13 cellular contexts compared by ENCODE assay signal in genomic region chr10:31618541-31619291, GRCh38.
DNase-seq lines count a peak whose midpoint lies in the region; ATAC-seq, FAIRE-seq and TF ChIP-seq lines count a peak whose summit lies in the region.
"Had no signal": no experiment of that assay in that cellular context is flagged by ENCODE, and none has a peak within 500 bp of the region (broad histone marks: within the 10 kb centered on the region; RNA-seq: fewer than 3 reads in every experiment).

No MANE protein-coding gene starts in this region.

- H3K36me3 ChIP-seq in gastroesophageal sphincter (no peaks in the 10 kb centered on the region), pancreas (no peaks in the 10 kb centered on the region)
- H3K36me3 ChIP-seq: neutrophil had no signal

- TF ChIP-seq POLR2A in gastroesophageal sphincter (IDR thresholded peaks at IDR 0.05): no peak

- H3K27ac ChIP-seq in gastroesophageal sphincter: peak overlapping the region in 3 of 4 donors; percentile 41 to 64 (median 53)
- no peak overlapping the region for H3K27ac ChIP-seq in pancreas
- H3K27ac ChIP-seq: epithelial cell of prostate, neutrophil had no signal

- intact Hi-C loops in pancreas (cut with DNase I): no loop called here

- peaks cover 0 to 34% (median 23%) of the 10 kb centered on the region in 3 donors for H3K4me1 ChIP-seq in gastroesophageal sphincter
- H3K4me1 ChIP-seq in pancreas: no peaks in the 10 kb centered on the region

- WGBS in gastroesophageal sphincter (ENCODE audit: low coverage in 1 of 2), 2 donors: 34 to 44% methylated on average over 5 to 8 of the region's 17 CpGs
- 66 to 74% methylated on average over 17 of the region's 17 CpGs for WGBS in pancreas, 2 donors

- H3K27me3 ChIP-seq in gastroesophageal sphincter (no peaks in the 10 kb centered on the region), pancreas (no peaks in the 10 kb centered on the region)
- H3K27me3 ChIP-seq: neutrophil had no signal

- TF ChIP-seq CTCF in AG09309 (IDR thresholded peaks at IDR 0.05; ENCODE audit: control insufficient read depth, insufficient read depth, low read depth, low read length, missing control alignments) (no peak), gastroesophageal sphincter (IDR thresholded peaks at IDR 0.05) (no peak), pancreas (IDR thresholded peaks at IDR 0.05) (no peak)

- no peak for TF ChIP-seq EP300 in gastroesophageal sphincter (IDR thresholded peaks at IDR 0.05)

- no peak for FAIRE-seq in pancreas (lab: Jason Lieb, UNC)

- no peak overlapping the region for H3K4me3 ChIP-seq in AG09309 (ENCODE audit: control insufficient read depth, low read depth, low read length)
- H3K4me3 ChIP-seq in gastroesophageal sphincter: no peak overlapping the region
- no peak overlapping the region for H3K4me3 ChIP-seq in pancreas

- peak; percentile 75 for ATAC-seq in gastroesophageal sphincter
- ATAC-seq in pancreas: peak in 3 of 4 donors; percentile 27 to 51 (median 29)
- no peak for ATAC-seq in GM21528 (IDR thresholded peaks at IDR 0.05; ENCODE audit: low FRiP score, unreplicated experiment)
- no peak for ATAC-seq in GM18498 (IDR thresholded peaks at IDR 0.05; ENCODE audit: unreplicated experiment)

- peak; percentile 93 for DNase-seq in AG09309 (ENCODE audit: low read depth)
- peak; percentile 39 for DNase-seq in T1000 (lab: John Stamatoyannopoulos, UW)
- no peak for DNase-seq in pancreas
- no peak for DNase-seq in stimulated activated CD4-positive, alpha-beta T cell treated with anti-CD3 and anti-CD28 coated beads, Interleukin-1b, Interleukin-23, amount 100 ng/mL, for 48 hours
- DNase-seq in SKM-1 (lab: John Stamatoyannopoulos, UW; ENCODE audit: unreplicated experiment): no peak
- DNase-seq: activated CD8-positive, alpha-beta memory T cell treated with anti-CD3 and anti-CD28 coated beads, Interleukin-2, amount 50 U/mL, for 48 hours; islet precursor cell; NCI-H526 treated with DMSO at 0.1 percent for 48 hours had no signal

- H3K9me3 ChIP-seq in gastroesophageal sphincter (no peaks in the 10 kb centered on the region), pancreas (no peaks in the 10 kb centered on the region)
- H3K9me3 ChIP-seq: neutrophil had no signal

Comparison
In these comparisons a context has a peak if more than half of its experiments do, and no peak if none do; other contexts are left out.
1. DNase-seq: peak in AG09309 (single experiment) and T1000 (single experiment); none in pancreas (0 of 6), stimulated activated CD4-positive, alpha-beta T cell treated with anti-CD3 and anti-CD28 coated beads, Interleukin-1b, Interleukin-23, amount 100 ng/mL, for 48 hours (single experiment) and SKM-1 (single experiment).
2. ATAC-seq: peak in gastroesophageal sphincter (single experiment) and pancreas (3 of 4); none in GM21528 (single experiment) and GM18498 (single experiment).
3. H3K27ac ChIP-seq: peak in gastroesophageal sphincter (3 of 4); none in pancreas (0 of 4).